ENCODE assay signal across 8 cellular contexts in the genomic region with DNA sequence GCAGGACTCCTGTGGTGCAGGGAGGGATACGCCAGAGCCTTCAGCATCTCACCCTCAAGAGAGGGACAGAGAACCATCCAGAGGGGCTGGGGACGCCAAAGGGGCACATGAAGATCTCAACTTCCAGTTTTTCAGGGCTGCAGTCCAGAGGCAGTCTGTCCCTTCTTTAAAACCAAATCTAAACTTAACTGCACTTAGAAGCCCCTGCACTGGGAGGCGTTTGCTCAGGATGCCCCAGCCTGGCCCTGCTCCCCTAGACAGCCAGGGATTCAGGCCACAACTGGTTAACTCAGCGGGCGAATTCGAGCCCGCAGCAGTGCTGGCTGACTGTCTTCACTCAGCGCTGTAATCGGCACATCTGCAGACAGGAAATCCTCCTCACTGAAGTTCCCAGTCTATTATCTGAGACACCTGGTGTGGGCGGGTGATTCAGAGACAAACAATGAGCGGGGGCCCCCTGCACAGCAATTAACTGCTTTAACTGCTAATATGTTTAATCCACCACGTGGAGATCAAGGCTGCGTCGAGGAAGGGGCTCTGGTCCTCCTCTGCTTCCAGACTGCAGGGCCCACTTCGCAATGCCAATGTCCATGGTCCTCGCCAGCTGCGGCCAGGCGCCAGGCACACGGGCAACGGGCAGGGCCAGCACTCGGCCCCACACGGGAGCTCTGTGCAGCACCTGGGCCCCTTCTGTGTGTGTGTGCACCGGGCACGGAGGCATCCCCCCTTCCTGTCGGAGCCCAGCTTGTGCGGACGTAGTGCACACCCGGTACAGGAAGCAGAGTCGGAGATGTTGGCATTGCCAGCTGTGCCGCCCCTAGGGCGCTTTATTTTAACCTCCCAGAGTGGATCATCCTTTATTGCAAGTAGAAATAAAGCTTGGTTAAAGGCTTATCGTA. TPM values are rescaled to one million over a fixed set of nuclear protein-coding genes. Genes with fewer than 3 reads are reported as not detected.
DNase-seq lines count a peak whose midpoint lies in the region; FAIRE-seq and TF ChIP-seq lines count a peak whose summit lies in the region.

No MANE protein-coding gene starts in this region.

- WGBS in H9 (ENCODE audit: extremely low coverage, insufficient read length, low lambda C conversion rate): no CpG with 5 or more reads among the region's 32 CpGs

- peaks cover 0 to 7% (median 6%) of the 10 kb centered on the region in 3 experiments; a peak in 2 of 7 replicates for H3K36me3 Mint-ChIP-seq in H9 (ENCODE audit: insufficient read depth in 1 of 3, low read depth in 3 of 3)
- H3K36me3 Mint-ChIP-seq in activated CD4-positive, alpha-beta memory T cell treated with anti-CD3 and anti-CD28 coated beads, Interleukin-2, amount 10 ng/mL, durations not matched to agents 7 days and 5 days (ENCODE audit: low read depth): no peaks in the 10 kb centered on the region

- no peak overlapping the region for H2AK5ac ChIP-seq in H9 (ENCODE audit: insufficient read length, low read length)

- no peak overlapping the region for H3K4me3 ChIP-seq in endothelial cell of umbilical vein (replicated peaks in 1 of 3; ENCODE audit: insufficient read depth in 1 of 3, low read depth in 1 of 3, low read length in 3 of 3)

- CTCF ChIA-PET in activated CD4-positive, alpha-beta memory T cell treated with anti-CD3 and anti-CD28 coated beads, Interleukin-2, amount 10 ng/mL, durations not matched to agents 7 days and 5 days (lab: Charles Lee): interaction anchor here (0.6 to 2.4 kb wide), 4 partner anchors 10 to 161 kb away, joined by 3 to 7 read pairs (median 5); no protein-coding TSS in a partner anchor
- CTCF ChIA-PET in endothelial cell of umbilical vein (lab: Charles Lee): interaction anchor here (1.2 to 3.6 kb wide), 7 partner anchors 10 to 161 kb away, joined by 3 to 33 read pairs (median 6); no protein-coding TSS in a partner anchor

- H3K9me3 Mint-ChIP-seq in H9: no peaks in the 10 kb centered on the region
- H3K9me3 Mint-ChIP-seq in activated CD4-positive, alpha-beta memory T cell treated with anti-CD3 and anti-CD28 coated beads, Interleukin-2, amount 10 ng/mL, durations not matched to agents 7 days and 5 days: no peaks in the 10 kb centered on the region

- no peaks in the 10 kb centered on the region for H3K23me2 ChIP-seq in H9 (ENCODE audit: insufficient read length, low read depth, low read length, poor library complexity, severe bottlenecking)

- TF ChIP-seq CTCF in H9 (conservative IDR thresholded peaks at IDR 0.05) (peak; percentile 35; the same call in 1 of the 3 replicates), endothelial cell of umbilical vein (IDR thresholded peaks at IDR 0.05; ENCODE audit: extremely low read depth in 1 of 2, insufficient read depth in 1 of 2, low read depth in 1 of 2, low read length in 2 of 2) (no peak)

- intact Hi-C loops in endothelial cell of umbilical vein (cut with micrococcal nuclease): loop anchor here (1.0 kb wide), 4 partner anchors 10 to 52 kb away; partner anchors contain the start of genes GNB1L and RTL10

- H3K18ac ChIP-seq in H9 (ENCODE audit: insufficient read length, low read depth, low read length): peak overlapping the region; percentile 71

- H3K4ac ChIP-seq in H9 (ENCODE audit: low read depth, low read length): no peak overlapping the region

- FAIRE-seq in endothelial cell of umbilical vein (lab: Jason Lieb, UNC) (peak; percentile 92), urothelium cell line (lab: Jason Lieb, UNC) (peak; percentile 94)

- H2BK5ac ChIP-seq in H9 (ENCODE audit: insufficient read length, low read length): no peak overlapping the region

- H2BK15ac ChIP-seq in H9 (ENCODE audit: low read depth, low read length): no peak overlapping the region

- H3K56ac ChIP-seq in H9 (ENCODE audit: insufficient read length, low read depth, low read length): no peak overlapping the region

- H3T11ph ChIP-seq in H9 (ENCODE audit: low read length): no peak overlapping the region

- H3K4me3 Mint-ChIP-seq in H9: no peak overlapping the region
- peak overlapping the region; percentile 50 for H3K4me3 Mint-ChIP-seq in activated CD4-positive, alpha-beta memory T cell treated with anti-CD3 and anti-CD28 coated beads, Interleukin-2, amount 10 ng/mL, durations not matched to agents 7 days and 5 days

- H4K20me1 ChIP-seq in H9 (ENCODE audit: control insufficient read depth, insufficient read depth, insufficient read length) (no peaks in the 10 kb centered on the region), endothelial cell of umbilical vein (replicated peaks; ENCODE audit: control insufficient read depth, extremely low read depth, insufficient read depth, low read length) (no peaks in the 10 kb centered on the region)

- peaks cover 25 to 28% of the 10 kb centered on the region in 2 experiments for H3K4me1 Mint-ChIP-seq in H9
- H3K4me1 Mint-ChIP-seq in activated CD4-positive, alpha-beta memory T cell treated with anti-CD3 and anti-CD28 coated beads, Interleukin-2, amount 10 ng/mL, durations not matched to agents 7 days and 5 days: peaks cover 36% of the 10 kb centered on the region

- no peak overlapping the region for H3K23ac ChIP-seq in H9 (ENCODE audit: insufficient read length, low read depth, low read length)

- H2BK12ac ChIP-seq in H9 (ENCODE audit: insufficient read length, low read depth, low read length): peak overlapping the region; percentile 26

- POLR2A ChIA-PET in activated CD4-positive, alpha-beta memory T cell treated with anti-CD3 and anti-CD28 coated beads, Interleukin-2, amount 10 ng/mL, durations not matched to agents 7 days and 5 days (lab: Charles Lee): interaction anchor here (0.8 to 3.1 kb wide), 9 partner anchors 13 to 161 kb away, joined by 3 to 45 read pairs (median 5); partner anchors contain the start of genes COMT, GNB1L, RTL10 and TXNRD2
- POLR2A ChIA-PET in endothelial cell of umbilical vein (lab: Charles Lee): interaction anchor here (0.9 to 1.4 kb wide), 4 partner anchors 10 to 47 kb away, joined by 3 to 9 read pairs (median 4); no protein-coding TSS in a partner anchor

- peak; percentile 87 for TF ChIP-seq POLR2A in endothelial cell of umbilical vein (IDR thresholded peaks at IDR 0.05; ENCODE audit: low read depth, low read length)

- H2AFZ ChIP-seq in H9 (ENCODE audit: low read length) (no peak overlapping the region), endothelial cell of umbilical vein (ENCODE audit: low read depth, low read length) (no peak overlapping the region)

- no peak overlapping the region for H4K5ac ChIP-seq in H9 (ENCODE audit: insufficient read length, low read depth, low read length)

- no peaks in the 10 kb centered on the region for H3K9me1 ChIP-seq in endothelial cell of umbilical vein (replicated peaks; ENCODE audit: control insufficient read depth, extremely low read depth, insufficient read depth, low read length)

- H2BK120ac ChIP-seq in H9 (ENCODE audit: low read depth, low read length, poor library complexity, severe bottlenecking): no peak overlapping the region

- no peak overlapping the region for H4K91ac ChIP-seq in H9 (ENCODE audit: insufficient read length, low read depth, low read length)

- no peaks in the 10 kb centered on the region for H3K79me1 ChIP-seq in H9 (ENCODE audit: insufficient read depth, low read depth, low read length, poor library complexity, severe bottlenecking)

- H3K9me3 ChIP-seq in H9 (ENCODE audit: control insufficient read depth, low read depth, low read length): no peaks in the 10 kb centered on the region
- H3K9me3 ChIP-seq in endothelial cell of umbilical vein (replicated peaks; ENCODE audit: control insufficient read depth, insufficient read depth, low read length): no peaks in the 10 kb centered on the region

- H4K8ac ChIP-seq in H9 (replicated peaks; ENCODE audit: insufficient read length, low read depth, low read length): no peak overlapping the region

- no peak overlapping the region for H2BK20ac ChIP-seq in H9 (ENCODE audit: low read depth, low read length, poor library complexity, severe bottlenecking)

- H3K27ac ChIP-seq in H9 (ENCODE audit: insufficient read length, low read depth, low read length): no peak overlapping the region
- H3K27ac ChIP-seq in endothelial cell of umbilical vein (ENCODE audit: insufficient read depth, low read depth, low read length): peak overlapping the region; percentile 83

- H3K36me3 ChIP-seq in endothelial cell of umbilical vein (ENCODE audit: control insufficient read depth in 2 of 2, extremely low read depth in 1 of 2, insufficient read depth in 2 of 2, low read length in 2 of 2): peaks cover 0 to 9% of the 10 kb centered on the region in 2 experiments

- peak overlapping the region; percentile 87; the same call in 1 of the 2 replicates for H3K14ac ChIP-seq in H9 (ENCODE audit: insufficient read depth, low read length)

- H3K27me3 ChIP-seq in H9 (ENCODE audit: insufficient read depth, low read length) (no peaks in the 10 kb centered on the region; the same call in 1 of the 2 replicates), endothelial cell of umbilical vein (ENCODE audit: control insufficient read depth in 2 of 2, insufficient read depth in 2 of 2, low read length in 2 of 2) (no peaks in the 10 kb centered on the region)

- DNase-seq in AML-193 (lab: John Stamatoyannopoulos, UW) (peak; percentile 5 to 23), H9 (peak; percentile 83), NCI-H69 (lab: John Stamatoyannopoulos, UW) (peak; percentile 99), endothelial cell of umbilical vein (ENCODE audit: low read depth, low spot score) (peak; percentile 90), nucleus accumbens (lab: John Stamatoyannopoulos, UW) (peak in 32 of 56 donors; percentile 4 to 81 (median 44)), urothelium cell line (ENCODE audit: low spot score) (peak; percentile 95), DMS114 treated with DMSO at 0.1 percent for 48 hours (lab: John Stamatoyannopoulos, UW; ENCODE audit: unreplicated experiment) (no peak)
- DNase-seq in activated CD4-positive, alpha-beta memory T cell treated with anti-CD3 and anti-CD28 coated beads, Interleukin-2, amount 10 ng/mL, durations not matched to agents 7 days and 5 days: peak; percentile 77

- H3K9ac ChIP-seq in H9 (ENCODE audit: extremely low read depth, insufficient read length, low read length) (no peak overlapping the region), endothelial cell of umbilical vein (replicated peaks; ENCODE audit: extremely low read depth, insufficient read depth, low read length) (peak overlapping the region; percentile 50)

- H3K79me2 ChIP-seq in H9 (ENCODE audit: insufficient read depth, low read length) (no peaks in the 10 kb centered on the region), endothelial cell of umbilical vein (ENCODE audit: control insufficient read depth, insufficient read depth, low read length) (peaks cover 3% of the 10 kb centered on the region)

- H3K27ac Mint-ChIP-seq in H9: peak overlapping the region in 2 of 3 experiments; percentile 65 to 90; a peak in 3 of 7 replicates
- H3K27ac Mint-ChIP-seq in activated CD4-positive, alpha-beta memory T cell treated with anti-CD3 and anti-CD28 coated beads, Interleukin-2, amount 10 ng/mL, durations not matched to agents 7 days and 5 days: peak overlapping the region; percentile 85

- no TSS peak for BruUV-seq in endothelial cell of umbilical vein (replicated peaks; lab: Mats Ljungman, UMichigan)

- no peaks in the 10 kb centered on the region; the same call in 1 of the 2 replicates for H3K27me3 Mint-ChIP-seq in H9 (ENCODE audit: low read depth)
- H3K27me3 Mint-ChIP-seq in activated CD4-positive, alpha-beta memory T cell treated with anti-CD3 and anti-CD28 coated beads, Interleukin-2, amount 10 ng/mL, durations not matched to agents 7 days and 5 days: no peaks in the 10 kb centered on the region

- H3K4me2 ChIP-seq in H9 (ENCODE audit: insufficient read depth, insufficient read length, low read length) (no peak overlapping the region), endothelial cell of umbilical vein (ENCODE audit: insufficient read depth, low read length) (peak overlapping the region; percentile 26)

- dilution Hi-C loops in endothelial cell of umbilical vein (cut with MboI; ENCODE audit: extremely low pct_ligation_motif_present, low sequenced_read_pairs): no loop called here

- H3K4me1 ChIP-seq in H9 (ENCODE audit: insufficient read depth, low read length) (peaks cover 5% of the 10 kb centered on the region; the same call in 1 of the 2 replicates), endothelial cell of umbilical vein (ENCODE audit: control insufficient read depth, extremely low read depth, insufficient read depth, low read length) (peaks cover 69% of the 10 kb centered on the region)

RNA-seq across cellular contexts. Expression of gene GNB1L, which starts 36.9 kb away (rescaled TPM):
- total RNA-seq in H9 (2021) (22.4 and 22.9 TPM in 2 replicates), endothelial cell of umbilical vein (5.9 and 11.2 TPM in 2 replicates)
- total RNA-seq in activated CD4-positive, alpha-beta memory T cell treated with anti-CD3 and anti-CD28 coated beads, Interleukin-2, amount 10 ng/mL, durations not matched to agents 7 days and 5 days: 1 to 10 TPM; 7.4 to 8.7 TPM
- 5.4 and 5.9 TPM in 2 replicates for polyA plus RNA-seq in endothelial cell of umbilical vein
- 2.2 and 3.8 TPM in 2 replicates for polyA plus RNA-seq in endothelial cell of umbilical vein (2011; cell fraction: cytosol; rRNA removed)
- 2.7 and 3.2 TPM in 2 replicates for polyA plus RNA-seq in endothelial cell of umbilical vein (2011; cell fraction: nucleus; rRNA removed)
- 3.5 and 3.6 TPM in 2 replicates for polyA plus RNA-seq in endothelial cell of umbilical vein (2012)
- polyA minus RNA-seq in endothelial cell of umbilical vein: 1.6 and 3.5 TPM in 2 replicates
- polyA minus RNA-seq in endothelial cell of umbilical vein (2011; cell fraction: cytosol; rRNA and poly(A)+ RNA removed): 1.7 TPM
- polyA minus RNA-seq in endothelial cell of umbilical vein (2011; cell fraction: nucleus; rRNA and poly(A)+ RNA removed): 2.4 TPM in 2 replicates

RNA-seq across cellular contexts. Expression of gene RTL10, which starts 36.9 kb away (rescaled TPM):
- total RNA-seq in H9 (2021) (24.0 and 24.4 TPM in 2 replicates), endothelial cell of umbilical vein (31.9 and 32.1 TPM in 2 replicates)
- total RNA-seq in activated CD4-positive, alpha-beta memory T cell treated with anti-CD3 and anti-CD28 coated beads, Interleukin-2, amount 10 ng/mL, durations not matched to agents 7 days and 5 days: 10 to 100 TPM; 13.3 to 13.5 TPM
- polyA plus RNA-seq in endothelial cell of umbilical vein: 40.8 and 54.5 TPM in 2 replicates
- 21.6 and 22.9 TPM in 2 replicates for polyA plus RNA-seq in endothelial cell of umbilical vein (2011; cell fraction: cytosol; rRNA removed)
- 43.8 and 53.4 TPM in 2 replicates for polyA plus RNA-seq in endothelial cell of umbilical vein (2011; cell fraction: nucleus; rRNA removed)
- polyA plus RNA-seq in endothelial cell of umbilical vein (2012): 8.0 and 9.8 TPM in 2 replicates
- 84.1 and 88.0 TPM in 2 replicates for polyA minus RNA-seq in endothelial cell of umbilical vein
- 9.0 TPM for polyA minus RNA-seq in endothelial cell of umbilical vein (2011; cell fraction: cytosol; rRNA and poly(A)+ RNA removed)
- polyA minus RNA-seq in endothelial cell of umbilical vein (2011; cell fraction: nucleus; rRNA and poly(A)+ RNA removed): 20.7 and 26.1 TPM in 2 replicates

RNA-seq across cellular contexts. Expression of gene COMT, which starts 50.0 kb away (rescaled TPM):
- total RNA-seq in H9 (2021) (42.2 and 43.3 TPM in 2 replicates), endothelial cell of umbilical vein (221 and 246 TPM in 2 replicates)
- 10 to 100 TPM; 78.7 to 79.3 TPM for total RNA-seq in activated CD4-positive, alpha-beta memory T cell treated with anti-CD3 and anti-CD28 coated beads, Interleukin-2, amount 10 ng/mL, durations not matched to agents 7 days and 5 days
- polyA plus RNA-seq in endothelial cell of umbilical vein: 537 and 579 TPM in 2 replicates
- polyA plus RNA-seq in endothelial cell of umbilical vein (2011; cell fraction: cytosol; rRNA removed): 320 and 379 TPM in 2 replicates
- polyA plus RNA-seq in endothelial cell of umbilical vein (2011; cell fraction: nucleus; rRNA removed): 183 and 186 TPM in 2 replicates
- 145 and 199 TPM in 2 replicates for polyA plus RNA-seq in endothelial cell of umbilical vein (2012)
- 206 and 246 TPM in 2 replicates for polyA minus RNA-seq in endothelial cell of umbilical vein
- 31.5 TPM for polyA minus RNA-seq in endothelial cell of umbilical vein (2011; cell fraction: cytosol; rRNA and poly(A)+ RNA removed)
- polyA minus RNA-seq in endothelial cell of umbilical vein (2011; cell fraction: nucleus; rRNA and poly(A)+ RNA removed): 38.0 and 46.4 TPM in 2 replicates

RNA-seq across cellular contexts. Expression of gene TXNRD2, which starts 50.0 kb away (rescaled TPM):
- total RNA-seq in H9 (2021) (22.9 and 25.5 TPM in 2 replicates), endothelial cell of umbilical vein (211 and 245 TPM in 2 replicates)
- total RNA-seq in activated CD4-positive, alpha-beta memory T cell treated with anti-CD3 and anti-CD28 coated beads, Interleukin-2, amount 10 ng/mL, durations not matched to agents 7 days and 5 days: 10 to 100 TPM; 18.9 to 19.1 TPM
- polyA plus RNA-seq in endothelial cell of umbilical vein: 440 and 511 TPM in 2 replicates
- 259 and 341 TPM in 2 replicates for polyA plus RNA-seq in endothelial cell of umbilical vein (2011; cell fraction: cytosol; rRNA removed)
- polyA plus RNA-seq in endothelial cell of umbilical vein (2011; cell fraction: nucleus; rRNA removed): 576 and 663 TPM in 2 replicates
- polyA plus RNA-seq in endothelial cell of umbilical vein (2012): 102 and 113 TPM in 2 replicates
- polyA minus RNA-seq in endothelial cell of umbilical vein: 102 and 126 TPM in 2 replicates
- 25.2 TPM for polyA minus RNA-seq in endothelial cell of umbilical vein (2011; cell fraction: cytosol; rRNA and poly(A)+ RNA removed)
- 91.1 and 144 TPM in 2 replicates for polyA minus RNA-seq in endothelial cell of umbilical vein (2011; cell fraction: nucleus; rRNA and poly(A)+ RNA removed)
